ENCODE assay signal across 8 cellular contexts in the genomic region with DNA sequence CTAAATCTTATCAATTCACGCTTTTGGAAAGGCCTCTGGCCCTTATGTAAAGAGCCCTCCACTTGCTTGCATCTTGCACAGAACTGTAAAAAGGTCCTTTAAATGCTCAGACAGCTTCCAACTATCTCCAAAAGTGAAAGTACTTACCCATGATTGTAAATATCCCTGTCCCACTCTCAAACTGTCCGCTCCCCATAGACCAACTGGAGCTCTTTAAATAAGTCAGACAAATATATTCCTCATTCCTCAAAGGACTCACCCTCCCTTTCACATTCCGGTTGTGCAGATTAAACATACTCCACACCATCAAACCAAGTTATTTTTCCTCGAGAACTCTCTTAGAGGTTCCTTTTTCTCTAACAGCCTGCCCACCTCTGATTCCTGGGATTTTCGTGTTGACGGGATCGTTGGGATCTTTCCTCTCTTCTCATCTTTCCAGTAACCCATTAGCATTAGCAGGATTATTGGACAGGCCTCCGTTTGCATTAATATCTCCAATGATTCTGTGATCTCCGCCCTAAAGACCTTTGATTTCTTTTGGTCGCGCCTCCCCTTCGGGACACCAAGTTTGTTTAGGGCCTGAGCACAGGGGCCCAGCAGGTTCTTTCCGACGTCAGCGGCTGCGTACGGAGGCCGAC. TPM values are rescaled to one million over a fixed set of nuclear protein-coding genes. Genes with fewer than 3 reads are reported as not detected.
DNase-seq lines count a peak whose midpoint lies in the region; ATAC-seq and TF ChIP-seq lines count a peak whose summit lies in the region.

No MANE protein-coding gene starts in this region.

- WGBS in stomach, 5 donors: 1 to 2% (median 2%) methylated on average over 18 of the region's 18 CpGs

- DNase-seq in BJ (ENCODE audit: low read depth) (no peak), astrocyte of the cerebellum (ENCODE audit: low read depth) (no peak), inferior parietal cortex (ENCODE audit: extremely low spot score) (peak; percentile 43), stomach (peak; percentile 77), NCI-H2171 (lab: John Stamatoyannopoulos, UW) (no peak), cerebellar nuclear complex (lab: John Stamatoyannopoulos, UW) (no peak)
- no peak for DNase-seq in Jurkat, Clone E6-1 (ENCODE audit: low read depth, low spot score)

- H3K27ac ChIP-seq in stomach: peak overlapping the region; percentile 91 to 96 (median 94)

- in situ Hi-C loops in astrocyte of the cerebellum (cut with HindIII; ENCODE audit: low sequenced_read_pairs): no loop called here

- no peak for TF ChIP-seq EP300 in stomach (IDR thresholded peaks at IDR 0.05)

- CTCF ChIA-PET in BJ (lab: Yijun Ruan, JAX): interaction anchor here (1.2 to 1.5 kb wide), 2 partner anchors 10 to 225 kb away, joined by 3 to 4 read pairs; no protein-coding TSS in a partner anchor

- intact Hi-C loops in stomach (cut with DNase I; ENCODE audit: low total_unique reads): no loop called here

- H3K9me3 ChIP-seq in stomach: no peaks in the 10 kb centered on the region

- H3K4me1 ChIP-seq in stomach: peaks cover 9 to 49% (median 29%) of the 10 kb centered on the region in 4 donors

- ATAC-seq in GM19438 (IDR thresholded peaks at IDR 0.05; ENCODE audit: low read depth, unreplicated experiment): peak; percentile 32

- H3K27me3 ChIP-seq in BJ (ENCODE audit: control insufficient read depth, insufficient read depth, low read length): no peaks in the 10 kb centered on the region
- H3K27me3 ChIP-seq in stomach: no peaks in the 10 kb centered on the region

- POLR2A ChIA-PET in BJ (lab: Charles Lee): no interaction called here

- H3K36me3 ChIP-seq in BJ (ENCODE audit: control insufficient read depth, insufficient read depth, low read length) (no peaks in the 10 kb centered on the region), stomach (no peaks in the 10 kb centered on the region)

- TF ChIP-seq CTCF in BJ (IDR thresholded peaks at IDR 0.05; ENCODE audit: insufficient read depth, low read depth, low read length): no peak
- no peak for TF ChIP-seq CTCF in astrocyte of the cerebellum (IDR thresholded peaks at IDR 0.05; ENCODE audit: low read depth, low read length, missing control alignments)
- TF ChIP-seq CTCF in stomach (IDR thresholded peaks at IDR 0.05): no peak

- H3K4me3 ChIP-seq in BJ (ENCODE audit: low read depth, low read length) (peak overlapping the region; percentile 81), astrocyte of the cerebellum (ENCODE audit: low read depth, low read length) (peak overlapping the region; percentile 92), stomach (peak overlapping the region; percentile 65 to 87 (median 81))
- H3K4me3 ChIP-seq in Jurkat, Clone E6-1 (ENCODE audit: low read length): peak overlapping the region; percentile 89

- TF ChIP-seq POLR2A in stomach (IDR thresholded peaks at IDR 0.05): no peak

RNA-seq across cellular contexts. Expression of gene GOLGB1, which starts 0.8 kb away (rescaled TPM):
- 17.3 and 21.7 TPM in 2 replicates for polyA plus RNA-seq in BJ (2011; rRNA removed)
- 12.3 and 23.8 TPM in 2 replicates for polyA minus RNA-seq in BJ (2011; rRNA and poly(A)+ RNA removed)
- polyA plus RNA-seq in Jurkat, Clone E6-1 (2012; ENCODE audit: insufficient read depth, insufficient read length): 11.3 TPM
- total RNA-seq in stomach: 10 to 100 TPM; 53.9 to 81.1 (median 62.3) TPM
- 10 to 100 TPM in 2 of 3 donors, 1 to 10 TPM in 1; 6.7 to 16.0 (median 10.8) TPM for polyA plus RNA-seq in stomach

Comparison
In these comparisons a context has a peak if more than half of its experiments do, and no peak if none do; other contexts are left out.
1. DNase-seq: peak in inferior parietal cortex (single experiment) and stomach (single experiment); none in BJ (single experiment), Jurkat, Clone E6-1 (single experiment), astrocyte of the cerebellum (single experiment), NCI-H2171 (single experiment) and cerebellar nuclear complex (0 of 2).
2. Peak in every context shown above with its lines, with median percentiles within 50 percentile points of each other: H3K4me3 ChIP-seq.